In the genomic region with DNA sequence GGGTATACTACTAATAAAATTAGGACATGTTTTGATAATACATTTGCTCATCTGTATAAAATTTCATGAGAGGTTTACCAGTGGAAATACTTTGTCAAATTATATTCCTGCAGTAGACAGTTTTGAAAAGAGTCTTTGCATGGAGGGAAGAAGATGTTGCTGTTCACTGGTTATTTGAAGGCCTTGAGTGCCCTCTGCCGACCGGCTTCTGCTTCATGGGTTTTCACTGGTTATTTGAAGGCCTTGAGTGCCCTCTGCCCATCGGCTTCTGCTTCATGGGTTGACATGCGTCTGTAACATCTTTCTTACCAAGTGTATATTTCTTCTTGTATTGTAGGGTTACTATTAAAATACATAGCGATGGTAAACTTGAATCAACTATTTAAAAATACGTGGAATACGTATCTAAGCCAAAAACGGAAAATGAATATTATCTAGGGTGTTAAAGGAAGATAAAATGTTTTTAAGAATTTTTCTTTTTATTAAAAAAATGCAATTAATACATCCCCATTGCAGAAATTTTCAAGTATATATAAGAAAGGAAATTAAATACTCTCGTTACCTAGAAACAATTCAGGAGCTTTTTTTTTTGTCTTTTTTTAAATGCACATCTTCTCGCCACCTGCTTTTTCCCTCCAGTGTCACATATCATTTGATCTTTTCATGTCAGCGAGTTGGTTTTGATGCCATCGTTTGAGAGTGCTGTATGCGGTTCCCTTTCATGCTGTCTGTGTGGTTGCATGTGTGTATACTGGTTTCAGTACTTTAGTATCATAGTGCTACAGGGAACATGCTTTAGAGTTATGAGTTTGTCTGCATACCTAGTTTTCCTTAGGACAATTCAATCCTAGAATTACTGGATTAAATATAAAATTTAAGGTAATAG, we compare ENCODE assay signal across 8 cellular contexts.
DNase-seq lines count a peak whose midpoint lies in the region; ATAC-seq and TF ChIP-seq lines count a peak whose summit lies in the region.

No MANE protein-coding gene starts in this region.

- in situ Hi-C loops in GM13976 (cut with MboI; ENCODE audit: low sequenced_read_pairs, unreplicated experiment), result no loop called here

- H3K27ac Mint-ChIP-seq in activated naive CD4-positive, alpha-beta T cell treated with anti-CD3 and anti-CD28 coated beads for 36 hours, result no peak overlapping the region

- peak; percentile 68 for TF ChIP-seq CTCF in GM13976 (IDR thresholded peaks at IDR 0.05; ENCODE audit: borderline replicate concordance, control extremely low read depth, extremely low read depth, insufficient read depth, missing control alignments)
- peak; percentile 74 for TF ChIP-seq CTCF in RWPE1 (conservative IDR thresholded peaks at IDR 0.05; ENCODE audit: low read depth)

- H3K4me3 ChIP-seq in aorta (ENCODE audit: low read length in 2 of 2), result no peak overlapping the region

- peak; percentile 65 for ATAC-seq in aorta (ENCODE audit: low FRiP score)

- H3K27ac ChIP-seq in RWPE1 (no peak overlapping the region), aorta (ENCODE audit: low read depth in 1 of 2, low read length in 2 of 2) (no peak overlapping the region)

- CTCF ChIA-PET in RWPE1 (lab: Yijun Ruan, JAX), result interaction anchor here (1.8 kb wide), 1 partner anchor 141 kb away, joined by 8 read pairs; no protein-coding TSS in a partner anchor
- CTCF ChIA-PET in activated naive CD4-positive, alpha-beta T cell treated with anti-CD3 and anti-CD28 coated beads for 36 hours (lab: Charles Lee), result interaction anchor here (0.6 to 2.9 kb wide), 6 partner anchors 26 to 440 kb away, joined by 3 to 25 read pairs (median 6); no protein-coding TSS in a partner anchor

- DNase-seq in A172 (ENCODE audit: low spot score), result peak; percentile 51
- DNase-seq in GM13976 (ENCODE audit: low spot score), result peak; percentile 59
- peak; percentile 16 for DNase-seq in HPDE6-E6E7 (ENCODE audit: extremely low spot score)
- DNase-seq in RWPE1 (ENCODE audit: low spot score), result peak; percentile 18
- peak; percentile 87 for DNase-seq in activated naive CD4-positive, alpha-beta T cell treated with anti-CD3 and anti-CD28 coated beads for 36 hours
- DNase-seq in glomerular endothelial cell (ENCODE audit: extremely low read depth, low read depth, low spot score), result peak; percentile 54
- peak; percentile 92 for DNase-seq in posterior vena cava (ENCODE audit: low spot score)
- DNase-seq in aorta, result peak; percentile 80 to 88

- H3K4me1 Mint-ChIP-seq in activated naive CD4-positive, alpha-beta T cell treated with anti-CD3 and anti-CD28 coated beads for 36 hours (ENCODE audit: low read depth), result peaks cover 47% of the 10 kb centered on the region

- 64 to 66% methylated on average over 13 of the region's 13 CpGs for WGBS in aorta, 2 donors

- intact Hi-C loops in activated naive CD4-positive, alpha-beta T cell treated with anti-CD3 and anti-CD28 coated beads for 36 hours (cut with micrococcal nuclease), result loop anchor here (1.0 to 10.0 kb wide), 4 partner anchors 141 to 359 kb away; no protein-coding TSS in a partner anchor
- intact Hi-C loops in posterior vena cava (cut with DNase I), result loop anchor here in 1 of 2 donors (10.0 kb wide), 1 partner anchor 144 kb away; no protein-coding TSS in a partner anchor
- intact Hi-C loops in aorta (cut with DNase I), result loop anchor here (1.0 to 5.0 kb wide), 2 partner anchors 139 to 142 kb away; no protein-coding TSS in a partner anchor

- H3K36me3 Mint-ChIP-seq in activated naive CD4-positive, alpha-beta T cell treated with anti-CD3 and anti-CD28 coated beads for 36 hours (ENCODE audit: low read depth), result peaks cover 34% of the 10 kb centered on the region

- no peaks in the 10 kb centered on the region for H3K27me3 ChIP-seq in aorta (ENCODE audit: control insufficient read depth in 1 of 2, insufficient read depth in 2 of 2, low read length in 1 of 2)

- H3K9me3 Mint-ChIP-seq in activated naive CD4-positive, alpha-beta T cell treated with anti-CD3 and anti-CD28 coated beads for 36 hours, result no peaks in the 10 kb centered on the region

- peaks cover 8 to 12% of the 10 kb centered on the region in 2 donors for H3K36me3 ChIP-seq in aorta (ENCODE audit: control insufficient read depth in 1 of 2, insufficient read depth in 2 of 2, low read length in 1 of 2)

- H3K9me3 ChIP-seq in aorta (ENCODE audit: control insufficient read depth, low read length), result no peaks in the 10 kb centered on the region

- H3K27me3 Mint-ChIP-seq in activated naive CD4-positive, alpha-beta T cell treated with anti-CD3 and anti-CD28 coated beads for 36 hours (ENCODE audit: low read depth), result no peaks in the 10 kb centered on the region

- no peak overlapping the region for H3K4me3 Mint-ChIP-seq in activated naive CD4-positive, alpha-beta T cell treated with anti-CD3 and anti-CD28 coated beads for 36 hours

- H3K4me1 ChIP-seq in aorta (ENCODE audit: control insufficient read depth in 1 of 2, insufficient read depth in 2 of 2, low read length in 2 of 2), result no peaks in the 10 kb centered on the region

- POLR2A ChIA-PET in RWPE1 (lab: Yijun Ruan, JAX; ENCODE audit: low non-redundant PET), result no interaction called here

Comparison
In these comparisons a context has a peak if more than half of its experiments do, and no peak if none do; other contexts are left out.
1. DNase-seq: peak in every context shown above with its lines; median percentile 92 in posterior vena cava; 87 in activated naive CD4-positive, alpha-beta T cell treated with anti-CD3 and anti-CD28 coated beads for 36 hours; 84 in aorta; 59 in GM13976; 54 in glomerular endothelial cell; 51 in A172; 18 in RWPE1; 16 in HPDE6-E6E7.